In the genomic region with DNA sequence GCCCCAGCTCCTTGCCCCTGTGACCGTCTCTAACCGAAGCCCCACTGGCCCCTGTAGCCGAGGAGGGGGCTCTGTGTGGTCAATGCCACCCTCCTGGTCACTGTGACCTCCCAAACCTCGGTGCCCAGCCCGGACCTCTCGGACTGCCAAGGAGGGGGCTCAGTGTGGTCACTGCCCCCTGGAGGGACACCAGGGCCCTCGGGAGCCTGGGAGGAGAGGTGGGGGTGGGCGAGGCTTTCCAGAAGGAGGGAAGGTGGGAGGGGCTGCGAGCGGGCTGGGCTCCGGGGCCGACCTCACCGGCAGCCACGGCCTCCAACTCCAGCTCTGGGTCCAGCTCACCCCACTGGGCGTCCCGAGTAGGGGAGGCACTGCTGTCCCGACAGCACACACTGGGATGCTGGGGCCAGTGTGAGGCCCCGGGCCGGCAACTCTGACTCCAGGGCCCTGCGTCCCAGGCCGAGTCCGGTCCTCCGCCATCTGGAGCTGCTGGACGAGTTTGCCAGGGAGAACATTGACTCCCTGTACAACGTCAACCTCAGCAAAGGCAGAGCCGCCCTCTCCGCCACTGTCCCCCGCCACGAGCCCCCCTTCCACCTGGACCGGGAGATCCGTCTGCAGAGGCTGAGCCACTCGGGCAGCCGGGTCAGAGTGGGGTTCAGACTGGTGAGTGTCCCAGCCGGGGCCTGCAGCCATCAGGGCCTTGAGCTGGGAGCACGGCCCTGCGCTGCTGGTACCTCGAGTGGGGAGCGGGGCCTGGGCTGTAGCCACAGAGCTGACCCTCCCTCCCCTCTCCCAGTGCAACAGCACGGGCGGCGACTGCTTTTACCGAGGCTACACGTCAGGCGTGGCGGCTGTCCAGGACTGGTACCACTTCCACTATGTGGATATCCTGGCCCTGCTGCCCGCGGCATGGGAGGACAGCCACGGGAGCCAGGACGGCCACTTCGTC, we compare ENCODE assay signal across 1 cellular context.
TF ChIP-seq lines count a peak whose summit lies in the region.

No MANE protein-coding gene starts in this region.

TF ChIP-seq in HepG2, 621 proteins besides CTCF, POLR2A, EP300 and RAD21:
- TF ChIP-seq ZNF317 (CRISPR knock-in tag; IDR thresholded peaks at IDR 0.05) (peak; percentile 5; the same call in 1 of the 2 replicates), ZNF776 (CRISPR knock-in tag; IDR thresholded peaks at IDR 0.05) (0 out of 2 replicates have a peak, but pooled peaks have one; percentile 18), MEIS1 (CRISPR knock-in tag; IDR thresholded peaks at IDR 0.05; ENCODE audit: borderline replicate concordance) (0 out of 2 replicates have a peak, but pooled peaks have one; percentile 12), CREB3 (CRISPR knock-in tag; IDR thresholded peaks at IDR 0.05) (no peak), ZNF205 (CRISPR knock-in tag; IDR thresholded peaks at IDR 0.05) (no peak), ZNF251 (CRISPR knock-in tag; IDR thresholded peaks at IDR 0.05) (no peak), ZNF235 (CRISPR knock-in tag; IDR thresholded peaks at IDR 0.05; ENCODE audit: borderline replicate concordance) (0 out of 2 replicates have a peak, but pooled peaks have one; percentile 38), SAP130 (CRISPR knock-in tag; IDR thresholded peaks at IDR 0.05; ENCODE audit: low read depth) (0 out of 2 replicates have a peak, but pooled peaks have one; percentile 0), AGO1 (IDR thresholded peaks at IDR 0.05; ENCODE audit: low read depth, low read length, poor library complexity, severe bottlenecking) (peak; percentile 45), MYC (CRISPR knock-in tag; IDR thresholded peaks at IDR 0.05; ENCODE audit: borderline replicate concordance) (0 out of 2 replicates have a peak, but pooled peaks have one; percentile 21), PATZ1 (CRISPR knock-in tag; IDR thresholded peaks at IDR 0.05) (peak; percentile 9; the same call in 1 of the 2 replicates), ATM (IDR thresholded peaks at IDR 0.05; ENCODE audit: borderline replicate concordance) (no peak)
- TF ChIP-seq, protein P1, sequence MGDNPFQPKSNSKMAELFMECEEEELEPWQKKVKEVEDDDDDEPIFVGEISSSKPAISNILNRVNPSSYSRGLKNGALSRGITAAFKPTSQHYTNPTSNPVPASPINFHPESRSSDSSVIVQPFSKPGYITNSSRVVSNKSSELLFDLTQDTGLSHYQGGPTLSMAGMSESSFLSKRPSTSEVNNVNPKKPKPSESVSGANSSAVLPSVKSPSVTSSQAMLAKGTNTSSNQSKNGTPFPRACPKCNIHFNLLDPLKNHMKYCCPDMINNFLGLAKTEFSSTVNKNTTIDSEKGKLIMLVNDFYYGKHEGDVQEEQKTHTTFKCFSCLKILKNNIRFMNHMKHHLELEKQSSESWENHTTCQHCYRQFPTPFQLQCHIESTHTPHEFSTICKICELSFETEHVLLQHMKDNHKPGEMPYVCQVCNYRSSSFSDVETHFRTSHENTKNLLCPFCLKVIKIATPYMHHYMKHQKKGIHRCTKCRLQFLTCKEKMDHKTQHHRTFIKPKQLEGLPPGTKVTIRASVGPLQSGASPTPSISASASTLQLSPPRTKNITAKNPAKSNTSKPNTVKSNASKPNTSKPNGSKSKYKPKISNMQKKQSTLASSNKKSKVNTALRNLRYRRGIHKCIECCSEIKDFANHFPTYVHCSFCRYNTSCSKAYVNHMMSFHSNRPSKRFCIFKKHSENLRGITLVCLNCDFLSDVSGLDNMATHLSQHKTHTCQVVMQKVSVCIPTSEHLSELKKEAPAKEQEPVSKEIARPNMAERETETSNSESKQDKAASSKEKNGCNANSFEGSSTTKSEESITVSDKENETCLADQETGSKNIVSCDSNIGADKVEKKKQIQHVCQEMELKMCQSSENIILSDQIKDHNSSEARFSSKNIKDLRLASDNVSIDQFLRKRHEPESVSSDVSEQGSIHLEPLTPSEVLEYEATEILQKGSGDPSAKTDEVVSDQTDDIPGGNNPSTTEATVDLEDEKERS (CRISPR knock-in tag; IDR thresholded peaks at IDR 0.05), result 0 out of 2 replicates have a peak, but pooled peaks have one; percentile 6
- TF ChIP-seq, protein P2, sequence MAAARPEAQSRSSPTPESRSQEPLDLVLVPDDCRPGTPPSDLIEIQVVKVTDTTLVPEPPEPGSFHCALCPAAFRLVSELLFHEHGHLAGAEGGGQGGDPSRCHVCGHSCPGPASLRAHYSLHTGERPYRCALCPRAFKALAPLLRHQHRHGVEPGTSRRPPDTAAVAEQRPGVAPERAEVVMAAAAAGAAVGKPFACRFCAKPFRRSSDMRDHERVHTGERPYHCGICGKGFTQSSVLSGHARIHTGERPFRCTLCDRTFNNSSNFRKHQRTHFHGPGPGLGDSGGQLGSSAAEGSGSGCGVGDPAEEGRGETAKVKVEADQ (CRISPR knock-in tag; IDR thresholded peaks at IDR 0.05; ENCODE audit: borderline replicate concordance), result 0 out of 2 replicates have a peak, but pooled peaks have one; percentile 2
